20 cellular contexts compared by ENCODE assay signal in the genomic region with DNA sequence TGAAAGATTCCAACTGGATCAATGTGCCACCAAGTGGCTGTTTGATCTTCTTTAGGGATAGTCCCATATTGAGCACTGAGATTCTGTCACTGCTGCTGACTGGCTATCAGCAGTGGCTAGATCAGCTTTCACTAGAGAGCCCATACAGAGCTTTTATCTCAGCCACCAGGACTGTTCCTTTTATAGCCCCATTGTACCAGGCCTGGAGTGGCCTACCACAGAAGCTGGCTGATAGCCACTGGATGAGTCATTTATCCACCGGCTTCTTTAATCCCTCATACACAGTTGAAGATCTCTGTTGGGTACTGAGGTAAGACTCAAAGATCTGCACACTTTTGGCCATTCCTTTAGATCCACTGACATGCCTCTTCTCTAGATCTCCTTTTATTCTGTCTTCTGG.
DNase-seq lines count a peak whose midpoint lies in the region; ATAC-seq, FAIRE-seq and TF ChIP-seq lines count a peak whose summit lies in the region.
"Had no signal": no experiment of that assay in that cellular context is flagged by ENCODE, and none has a peak within 500 bp of the region (broad histone marks: within the 10 kb centered on the region; RNA-seq: fewer than 3 reads in every experiment).

No MANE protein-coding gene starts in this region.

- POLR2A ChIA-PET in T-cell (lab: Charles Lee): no interaction called here

- no peak for TF ChIP-seq POLR2A in body of pancreas (IDR thresholded peaks at IDR 0.05)

- H3K4me3 ChIP-seq in body of pancreas: no peak overlapping the region
- H3K4me3 ChIP-seq: SJSA1 had no signal

- CTCF ChIA-PET in T-cell (lab: Charles Lee): no interaction called here

- no peak overlapping the region for H3K27ac Mint-ChIP-seq in T-cell
- H3K27ac Mint-ChIP-seq: activated naive CD8-positive, alpha-beta T cell; CD4-positive, CD25-positive, alpha-beta regulatory T cell; dendritic cell treated with granulocyte-macrophage colony-stimulating factor and Interleukin-4, amounts not matched to agents 40 ng/mL and 50 ng/mL, for 4 days; T-helper 2 cell treated with Interferon-gamma antibody and Interleukin-4, amounts not matched to agents 5 μg/mL and 100 μg/mL, for 36 hours had no signal

- FAIRE-seq in RCC 7860 (lab: Jason Lieb, UNC): no peak

- peak; percentile 26 for DNase-seq in ACHN
- DNase-seq in NCI-H446 treated with DMSO at 0.1 percent for 48 hours (lab: John Stamatoyannopoulos, UW): peak; percentile 36
- peak; percentile 59 to 76 (median 70) for DNase-seq in body of pancreas
- peak in 1 of 2 donors; percentile 14 for DNase-seq in left colon
- no peak for DNase-seq in T-cell
- DNase-seq in RCC 7860 (ENCODE audit: low spot score): no peak
- no peak for DNase-seq in hypothalamus (lab: John Stamatoyannopoulos, UW)
- DNase-seq in NCI-H82 (lab: John Stamatoyannopoulos, UW): no peak
- DNase-seq: brain microvascular endothelial cell; CD4-positive, CD25-positive, alpha-beta regulatory T cell; DMS79 treated with DMSO at 0.1 percent for 48 hours; NCI-H2029; NCI-H510A; retina had no signal

- no peaks in the 10 kb centered on the region for H3K36me3 Mint-ChIP-seq in T-cell
- H3K36me3 Mint-ChIP-seq: activated naive CD8-positive, alpha-beta T cell; CD4-positive, CD25-positive, alpha-beta regulatory T cell had no signal

- ATAC-seq in body of pancreas: peak; percentile 89
- peak; percentile 78 for ATAC-seq in left colon
- no peak for ATAC-seq in T-cell (replicated peaks in 1 of 4)
- ATAC-seq: activated CD4-positive, CD25-positive, alpha-beta regulatory T cell treated with anti-CD3 and anti-CD28 coated beads, Interleukin-2, amount 50 U/mL, for 24 hours had no signal

- H3K4me1 Mint-ChIP-seq in T-cell: no peaks in the 10 kb centered on the region
- H3K4me1 Mint-ChIP-seq: CD4-positive, CD25-positive, alpha-beta regulatory T cell had no signal

- H3K27me3 ChIP-seq in body of pancreas: no peaks in the 10 kb centered on the region
- H3K27me3 ChIP-seq: brain microvascular endothelial cell, SJSA1 had no signal

- H3K27ac ChIP-seq in body of pancreas: peak overlapping the region; percentile 32 to 63 (median 33)
- H3K27ac ChIP-seq: brain microvascular endothelial cell, epithelial cell of prostate, SJSA1 had no signal

- 22 to 47% methylated on average over 1 of the region's 1 CpG for WGBS in body of pancreas, 2 donors

- TF ChIP-seq CTCF in body of pancreas (IDR thresholded peaks at IDR 0.05): no peak

- H3K27me3 Mint-ChIP-seq in T-cell: peaks cover 0 to 3% of the 10 kb centered on the region in 2 donors
- H3K27me3 Mint-ChIP-seq: CD4-positive, CD25-positive, alpha-beta regulatory T cell; dendritic cell treated with granulocyte-macrophage colony-stimulating factor and Interleukin-4, amounts not matched to agents 40 ng/mL and 50 ng/mL, for 4 days had no signal

- H3K9me3 ChIP-seq in body of pancreas: no peaks in the 10 kb centered on the region
- H3K9me3 ChIP-seq: SJSA1 had no signal

- in situ Hi-C loops in ACHN (cut with HindIII; ENCODE audit: low pct_ligation_motif_present, low pct_unique_long_range_greater_than_20kb, low sequenced_read_pairs): no loop called here

- peaks cover 0 to 9% (median 3%) of the 10 kb centered on the region in 3 donors for H3K9me3 Mint-ChIP-seq in T-cell

- peaks cover 17% of the 10 kb centered on the region for H3K4me1 ChIP-seq in body of pancreas
- H3K4me1 ChIP-seq: SJSA1 had no signal

- no peaks in the 10 kb centered on the region for H3K36me3 ChIP-seq in body of pancreas (replicated peaks in 1 of 2; ENCODE audit: insufficient read depth in 1 of 2, low read depth in 2 of 2)
- H3K36me3 ChIP-seq: brain microvascular endothelial cell, SJSA1 had no signal

- no peak overlapping the region for H3K4me3 Mint-ChIP-seq in T-cell
- H3K4me3 Mint-ChIP-seq: activated naive CD8-positive, alpha-beta T cell; CD4-positive, CD25-positive, alpha-beta regulatory T cell; dendritic cell treated with granulocyte-macrophage colony-stimulating factor and Interleukin-4, amounts not matched to agents 40 ng/mL and 50 ng/mL, for 4 days; T-helper 2 cell treated with Interferon-gamma antibody and Interleukin-4, amounts not matched to agents 5 μg/mL and 100 μg/mL, for 36 hours had no signal

- intact Hi-C loops in body of pancreas (cut with DNase I): no loop called here
- intact Hi-C loops in left colon (cut with DNase I, micrococcal nuclease): no loop called here

Comparison
In these comparisons a context has a peak if more than half of its experiments do, and no peak if none do; other contexts are left out.
1. DNase-seq: peak in ACHN (single experiment), NCI-H446 treated with DMSO at 0.1 percent for 48 hours (single experiment) and body of pancreas (4 of 4); none in T-cell (0 of 34), RCC 7860 (single experiment), hypothalamus (0 of 51) and NCI-H82 (single experiment).
2. ATAC-seq: peak in body of pancreas (single experiment) and left colon (single experiment); none in T-cell (0 of 4).